ENCODE assay signal across 8 cellular contexts in the genomic region with DNA sequence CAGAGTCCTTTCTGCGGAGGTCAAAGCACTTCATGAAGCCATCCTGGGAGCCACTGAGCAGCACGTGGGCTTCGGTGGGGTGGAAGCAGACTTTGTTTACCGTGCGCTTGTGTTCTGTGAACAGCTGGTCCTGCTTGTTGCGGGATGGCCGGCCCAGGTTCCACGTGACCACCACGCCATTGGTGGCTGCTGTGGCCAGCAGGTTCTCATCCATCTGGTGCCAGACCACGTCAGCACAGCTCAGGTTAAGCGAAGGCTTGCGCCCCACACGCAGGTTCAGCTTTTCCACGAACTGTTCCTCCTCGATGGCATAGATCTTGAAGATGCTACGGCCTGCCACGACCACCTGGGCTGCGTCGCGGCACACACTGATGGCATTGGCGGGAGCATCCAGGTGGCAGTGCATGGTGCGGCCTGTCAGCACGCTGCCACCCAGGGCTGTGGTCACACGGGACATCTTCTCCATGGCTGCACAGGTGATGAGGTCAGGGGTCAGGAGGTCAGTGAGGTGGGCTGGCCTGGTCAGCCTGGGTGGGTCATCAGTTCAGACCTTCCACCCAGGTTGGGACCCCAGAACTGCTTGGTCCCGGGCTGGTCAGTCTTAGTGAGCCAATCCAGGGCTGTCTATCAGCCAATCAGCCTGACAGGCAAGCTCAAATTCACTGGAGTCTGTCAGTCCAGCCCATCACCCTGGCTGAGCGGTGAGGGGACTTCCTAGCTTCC. TPM values are rescaled to one million over a fixed set of nuclear protein-coding genes. Genes with fewer than 3 reads are reported as not detected.
DNase-seq lines count a peak whose midpoint lies in the region; ATAC-seq and TF ChIP-seq lines count a peak whose summit lies in the region.

No MANE protein-coding gene starts in this region.

- TF ChIP-seq CTCF in activated CD8-positive, alpha-beta T cell treated with anti-CD3 and anti-CD28 coated beads for 36 hours (IDR thresholded peaks at IDR 0.05): no peak
- TF ChIP-seq CTCF in spleen (IDR thresholded peaks at IDR 0.05 in 8 of 11, conservative IDR thresholded peaks at IDR 0.05 in 3 of 11): no peak

- peak overlapping the region; percentile 85 to 94 (median 92) for H3K27ac ChIP-seq in spleen

- no peak for ATAC-seq in activated CD8-positive, alpha-beta T cell treated with anti-CD3 and anti-CD28 coated beads for 36 hours
- ATAC-seq in HG02759 (IDR thresholded peaks at IDR 0.05; ENCODE audit: unreplicated experiment): no peak
- ATAC-seq in GM21447 (IDR thresholded peaks at IDR 0.05; ENCODE audit: unreplicated experiment): no peak

- intact Hi-C loops in activated CD8-positive, alpha-beta T cell treated with anti-CD3 and anti-CD28 coated beads for 36 hours (cut with micrococcal nuclease): no loop called here
- intact Hi-C loops in spleen (cut with DNase I; ENCODE audit: low total_unique reads): no loop called here

- WGBS in spleen, 5 donors: 86 to 90% (median 86%) methylated on average over 16 to 26 of the region's 26 CpGs

- peaks cover 6% of the 10 kb centered on the region for H3K36me3 Mint-ChIP-seq in activated CD8-positive, alpha-beta T cell treated with anti-CD3 and anti-CD28 coated beads for 36 hours (ENCODE audit: low read depth)

- H3K27ac Mint-ChIP-seq in activated CD8-positive, alpha-beta T cell treated with anti-CD3 and anti-CD28 coated beads for 36 hours: peak overlapping the region; percentile 81

- H3K27me3 Mint-ChIP-seq in activated CD8-positive, alpha-beta T cell treated with anti-CD3 and anti-CD28 coated beads for 36 hours: no peaks in the 10 kb centered on the region

- H3K27me3 ChIP-seq in spleen (replicated peaks in 1 of 7): peaks cover 0 to 29% (median 14%) of the 10 kb centered on the region in 7 donors

- CTCF ChIA-PET in HEK293T (lab: Yijun Ruan, JAX): no interaction called here
- CTCF ChIA-PET in activated CD8-positive, alpha-beta T cell treated with anti-CD3 and anti-CD28 coated beads for 36 hours (lab: Charles Lee): interaction anchor here (1.0 to 1.2 kb wide), 4 partner anchors 21 to 96 kb away, joined by 3 read pairs; a partner anchor contains a TSS

- H3K4me1 ChIP-seq in spleen: peaks cover 23 to 74% (median 57%) of the 10 kb centered on the region in 6 donors

- no peak for TF ChIP-seq POLR2A in spleen (IDR thresholded peaks at IDR 0.05)

- H3K9me3 Mint-ChIP-seq in activated CD8-positive, alpha-beta T cell treated with anti-CD3 and anti-CD28 coated beads for 36 hours: no peaks in the 10 kb centered on the region

- peaks cover 0 to 34% (median 15%) of the 10 kb centered on the region in 6 donors for H3K36me3 ChIP-seq in spleen

- POLR2A ChIA-PET in HEK293T (lab: Yijun Ruan, JAX): interaction anchor here (1.2 to 2.9 kb wide), 8 partner anchors 8 to 99 kb away, joined by 3 to 33 read pairs (median 8); a partner anchor contains a TSS
- POLR2A ChIA-PET in activated CD8-positive, alpha-beta T cell treated with anti-CD3 and anti-CD28 coated beads for 36 hours (lab: Charles Lee): interaction anchor here (0.9 to 3.3 kb wide), 9 partner anchors 8 to 98 kb away, joined by 3 to 16 read pairs (median 5); a partner anchor contains a TSS

- H3K4me1 Mint-ChIP-seq in activated CD8-positive, alpha-beta T cell treated with anti-CD3 and anti-CD28 coated beads for 36 hours (ENCODE audit: low read depth): peaks cover 35% of the 10 kb centered on the region

- no peaks in the 10 kb centered on the region for H3K9me3 ChIP-seq in spleen

- peak overlapping the region; percentile 59 for H3K4me3 ChIP-seq in iPS-11a (ENCODE audit: low read depth, low read length)
- H3K4me3 ChIP-seq in spleen: peak overlapping the region; percentile 77 to 95 (median 86)

- DNase-seq in HEK293T (ENCODE audit: extremely low spot score) (no peak), spleen (no peak), OCI-M2 (lab: John Stamatoyannopoulos, UW; ENCODE audit: unreplicated experiment) (no peak), SKM-1 (lab: John Stamatoyannopoulos, UW; ENCODE audit: unreplicated experiment) (no peak)
- DNase-seq in activated CD8-positive, alpha-beta T cell treated with anti-CD3 and anti-CD28 coated beads for 36 hours: no peak

- H3K4me3 Mint-ChIP-seq in activated CD8-positive, alpha-beta T cell treated with anti-CD3 and anti-CD28 coated beads for 36 hours: peak overlapping the region; percentile 86

TF ChIP-seq in HEK293T, 16 proteins besides CTCF, POLR2A, EP300 and RAD21:
- no peak for TF ChIP-seq ELF4 (IDR thresholded peaks at IDR 0.05)
- TF ChIP-seq ZNF384 (IDR thresholded peaks at IDR 0.05): no peak
- TF ChIP-seq, protein P1, sequence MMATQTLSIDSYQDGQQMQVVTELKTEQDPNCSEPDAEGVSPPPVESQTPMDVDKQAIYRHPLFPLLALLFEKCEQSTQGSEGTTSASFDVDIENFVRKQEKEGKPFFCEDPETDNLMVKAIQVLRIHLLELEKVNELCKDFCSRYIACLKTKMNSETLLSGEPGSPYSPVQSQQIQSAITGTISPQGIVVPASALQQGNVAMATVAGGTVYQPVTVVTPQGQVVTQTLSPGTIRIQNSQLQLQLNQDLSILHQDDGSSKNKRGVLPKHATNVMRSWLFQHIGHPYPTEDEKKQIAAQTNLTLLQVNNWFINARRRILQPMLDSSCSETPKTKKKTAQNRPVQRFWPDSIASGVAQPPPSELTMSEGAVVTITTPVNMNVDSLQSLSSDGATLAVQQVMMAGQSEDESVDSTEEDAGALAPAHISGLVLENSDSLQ (IDR thresholded peaks at IDR 0.05): peak; percentile 68
- no peak for TF ChIP-seq FOXM1 (IDR thresholded peaks at IDR 0.05; ENCODE audit: borderline replicate concordance)

RNA-seq across cellular contexts. Expression of a gene that starts 0.9 kb away (rescaled TPM):
- 10 to 100 TPM; 17.6 to 18.7 TPM for total RNA-seq in activated CD8-positive, alpha-beta T cell treated with anti-CD3 and anti-CD28 coated beads for 36 hours
- total RNA-seq in spleen: 10 to 100 TPM; 12.5 to 17.3 (median 15.5) TPM
- 10 to 100 TPM in 1 of 3 donors, 1 to 10 TPM in 2; 6.5 to 11.4 (median 7.7) TPM for polyA plus RNA-seq in spleen

RNA-seq across cellular contexts. Expression of a gene that starts 5.2 kb away (rescaled TPM):
- total RNA-seq in activated CD8-positive, alpha-beta T cell treated with anti-CD3 and anti-CD28 coated beads for 36 hours: 10 to 100 TPM; 26.2 to 28.7 TPM
- total RNA-seq in spleen: 10 to 100 TPM; 29.2 to 58.7 (median 38.7) TPM
- polyA plus RNA-seq in spleen: 10 to 100 TPM; 24.9 to 32.1 (median 27.2) TPM

RNA-seq across cellular contexts. Expression of a gene that starts 9.1 kb away (rescaled TPM):
- total RNA-seq in activated CD8-positive, alpha-beta T cell treated with anti-CD3 and anti-CD28 coated beads for 36 hours: 10 to 100 TPM; 57.1 to 61.7 TPM
- 100 to 1,000 TPM in 1 of 7 donors, 10 to 100 TPM in 6; 68.9 to 101 (median 79.3) TPM for total RNA-seq in spleen
- polyA plus RNA-seq in spleen: 100 to 1,000 TPM; 102 to 160 (median 107) TPM

RNA-seq across cellular contexts. Expression of a gene that starts 13.9 kb away (rescaled TPM):
- under 1 TPM; 0.79 to 0.89 TPM for total RNA-seq in activated CD8-positive, alpha-beta T cell treated with anti-CD3 and anti-CD28 coated beads for 36 hours
- total RNA-seq in spleen: 1 to 10 TPM in 2 of 7 donors, under 1 TPM in 5; 0.37 to 2.0 (median 0.69) TPM
- under 1 TPM; 0.43 to 0.80 (median 0.61) TPM for polyA plus RNA-seq in spleen

RNA-seq across cellular contexts. Expression of a gene that starts 16.3 kb away (rescaled TPM):
- 1 to 10 TPM; 5.9 to 8.0 TPM for total RNA-seq in activated CD8-positive, alpha-beta T cell treated with anti-CD3 and anti-CD28 coated beads for 36 hours
- 1 to 10 TPM in 6 of 7 donors, under 1 TPM in 1; 0.98 to 2.6 (median 2.0) TPM for total RNA-seq in spleen
- 1 to 10 TPM in 2 of 3 donors, under 1 TPM in 1; 0.48 to 1.1 (median 1.0) TPM for polyA plus RNA-seq in spleen
